In the genomic region with DNA sequence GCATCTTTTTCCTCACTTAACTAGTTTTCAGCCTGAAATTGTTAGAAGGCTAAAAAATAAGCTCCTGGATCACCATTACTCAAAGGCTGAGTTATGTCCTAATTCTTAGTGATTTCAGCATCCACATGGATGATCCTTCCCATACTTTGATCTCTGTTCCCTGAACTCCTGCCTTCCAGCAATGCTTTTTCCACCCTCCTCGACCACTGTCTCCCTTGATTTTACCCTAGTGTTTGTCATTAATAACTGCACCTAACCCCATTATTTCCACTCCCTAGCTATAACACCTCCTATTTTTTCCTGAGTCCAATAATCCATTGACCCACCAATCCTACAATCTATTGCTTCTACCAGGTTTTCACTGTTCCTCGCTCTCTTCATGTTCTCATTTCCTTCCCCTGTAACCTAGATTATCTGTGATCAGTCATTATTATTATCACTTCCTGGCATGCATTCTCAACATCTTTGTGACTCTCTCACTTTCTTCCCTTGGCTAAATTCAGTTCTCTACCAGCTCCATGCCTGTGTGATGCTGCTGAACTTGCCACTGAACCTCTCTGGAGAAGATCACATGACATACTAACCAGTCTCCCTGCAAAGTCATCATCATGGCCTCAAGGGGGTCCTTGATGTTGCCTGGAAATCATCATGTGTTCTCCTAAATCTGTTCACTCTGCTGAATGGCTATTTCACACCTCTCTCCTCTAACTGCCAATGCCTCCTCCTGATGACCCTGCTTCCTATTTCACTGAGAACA, we compare ENCODE assay signal across 35 cellular contexts. TPM values are rescaled to one million over a fixed set of nuclear protein-coding genes. Genes with fewer than 3 reads are reported as not detected.
"Had no signal": no experiment of that assay in that cellular context is flagged by ENCODE, and none has a peak within 500 bp of the region (broad histone marks: within the 10 kb centered on the region; RNA-seq: fewer than 3 reads in every experiment).

No MANE protein-coding gene starts in this region.

- H3K4me3 ChIP-seq: adrenal gland, body of pancreas, colonic mucosa, gastrocnemius medialis, hepatocyte, ovary, right lobe of liver, uterus had no signal

- ATAC-seq: body of pancreas; gastrocnemius medialis; left cardiac atrium; left ventricle myocardium superior; right lobe of liver; stimulated activated effector memory CD8-positive, alpha-beta T cell treated with anti-CD3 and anti-CD28 coated beads, Interleukin-12 subunit alpha, Interleukin-12 subunit beta, amount 100 ng/mL, for 72 hours; stimulated activated naive CD8-positive, alpha-beta T cell treated with anti-CD3 and anti-CD28 coated beads, Interleukin-15, amount 100 ng/mL, for 72 hours had no signal

- H2AFZ ChIP-seq: hepatocyte had no signal

- H3K36me3 ChIP-seq: adrenal gland, colonic mucosa, gastrocnemius medialis, ovary, right lobe of liver, uterus had no signal

- H3K79me2 ChIP-seq: hepatocyte had no signal

- FAIRE-seq: endometrium, keratinocyte had no signal

- H3K4me2 ChIP-seq: hepatocyte had no signal

- H3K27ac ChIP-seq: adrenal gland, body of pancreas, colonic mucosa, gastrocnemius medialis, hepatocyte, ovary, right lobe of liver, uterus, VCaP had no signal

- DNase-seq: activated CD4-positive, alpha-beta T cell treated with anti-CD3 and anti-CD28 coated beads for 4 hours; activated CD4-positive, alpha-beta T cell treated with anti-CD3 and anti-CD28 coated beads, Interleukin-2, amount 50 U/mL, for 4 hours; activated effector memory CD4-positive, alpha-beta T cell treated with anti-CD3 and anti-CD28 coated beads, Interleukin-2, amount 50 U/mL, for 16 hours; activated naive CD4-positive, alpha-beta T cell treated with anti-CD3 and anti-CD28 coated beads for 36 hours; activated naive CD8-positive, alpha-beta T cell treated with anti-CD3 and anti-CD28 coated beads for 36 hours; activated T-cell treated with anti-CD3 and anti-CD28 coated beads for 4 hours; adrenal gland; aorta; body of pancreas; colonic mucosa; effector CD8-positive, alpha-beta T cell; erythroblast; gastrocnemius medialis; glutamatergic neuron; left cardiac atrium; left ventricle myocardium superior; mammary epithelial cell; naive B cell; ovary; right lobe of liver; stimulated activated CD4-positive, alpha-beta T cell treated with anti-CD3 and anti-CD28 coated beads, Interleukin-12 subunit alpha, Interleukin-12 subunit beta, amount 100 ng/mL, for 4 hours; stimulated activated CD4-positive, alpha-beta T cell treated with anti-CD3 and anti-CD28 coated beads, Interleukin-4, amount 100 ng/mL, for 24 hours; stimulated activated naive CD8-positive, alpha-beta T cell treated with anti-CD3 and anti-CD28 coated beads, Interleukin-15, amount 100 ng/mL, for 72 hours; substantia nigra; uterus had no signal

- H3K27me3 ChIP-seq: adrenal gland, body of pancreas, gastrocnemius medialis, ovary, right lobe of liver, uterus had no signal

- H3K9me3 ChIP-seq: adrenal gland, body of pancreas, colonic mucosa, gastrocnemius medialis, ovary, right lobe of liver, uterus had no signal

- H3K4me1 ChIP-seq: adrenal gland, body of pancreas, colonic mucosa, gastrocnemius medialis, right lobe of liver, uterus had no signal

RNA-seq across cellular contexts. Expression of a gene that starts 42.9 kb away (rescaled TPM):
- total RNA-seq: activated naive CD4-positive, alpha-beta T cell treated with anti-CD3 and anti-CD28 coated beads for 36 hours; activated naive CD8-positive, alpha-beta T cell treated with anti-CD3 and anti-CD28 coated beads for 36 hours; adrenal gland; aorta; body of pancreas; colonic mucosa; dermis microvascular lymphatic vessel endothelial cell; gastrocnemius medialis; hepatocyte; left cardiac atrium; left ventricle myocardium superior; mammary epithelial cell; mesothelial cell of epicardium; ovary; progenitor cell of endocrine pancreas; renal cortical epithelial cell; right lobe of liver; skeletal muscle tissue; uterus had no signal
- polyA plus RNA-seq: adrenal gland, aorta, hepatocyte, keratinocyte, mammary epithelial cell, ovary had no signal
